8 cellular contexts compared by ENCODE assay signal in the genomic region with DNA sequence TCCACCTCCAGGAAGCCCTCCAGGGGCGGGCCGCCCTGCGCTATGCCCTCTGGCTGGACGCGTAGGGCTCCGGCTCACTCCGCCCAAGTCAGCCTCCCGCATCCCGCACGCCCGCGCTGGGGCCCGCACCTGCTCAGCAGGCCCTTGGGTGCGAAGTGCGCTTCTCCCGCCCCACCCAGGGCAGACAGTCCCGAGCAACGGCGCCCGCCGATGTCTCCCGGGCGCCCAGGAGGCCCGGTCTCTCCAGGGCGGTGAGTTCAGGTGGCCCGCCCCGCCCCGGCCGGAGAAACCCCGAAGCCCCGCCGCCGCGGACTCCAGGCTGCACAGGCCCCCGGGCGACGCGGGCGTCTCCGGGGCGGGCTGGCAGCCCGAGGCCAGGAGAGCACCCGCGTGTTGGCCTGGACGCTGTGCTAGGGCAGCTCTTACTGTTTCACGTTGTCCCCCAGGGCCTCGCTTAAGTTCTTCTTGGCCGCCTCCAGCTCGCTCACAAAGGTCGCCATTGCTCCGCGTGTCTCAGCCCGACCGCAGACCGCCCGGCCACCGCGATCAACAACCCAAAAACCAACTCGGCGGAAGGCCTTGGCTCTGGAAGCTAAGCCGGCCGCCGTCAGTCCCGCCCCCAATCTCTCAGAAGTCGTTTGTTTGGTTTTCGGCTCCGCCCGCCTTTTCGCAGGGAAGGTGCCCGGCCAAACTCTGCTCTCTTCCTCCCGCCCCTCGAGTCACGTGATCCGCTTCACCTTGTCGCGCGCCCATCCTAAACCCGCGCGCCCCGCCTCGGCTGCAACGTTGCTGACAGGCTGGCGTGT. TPM values are rescaled to one million over a fixed set of nuclear protein-coding genes. Genes with fewer than 3 reads are reported as not detected.
DNase-seq lines count a peak whose midpoint lies in the region; TF ChIP-seq lines count a peak whose summit lies in the region.

A gene with protein sequence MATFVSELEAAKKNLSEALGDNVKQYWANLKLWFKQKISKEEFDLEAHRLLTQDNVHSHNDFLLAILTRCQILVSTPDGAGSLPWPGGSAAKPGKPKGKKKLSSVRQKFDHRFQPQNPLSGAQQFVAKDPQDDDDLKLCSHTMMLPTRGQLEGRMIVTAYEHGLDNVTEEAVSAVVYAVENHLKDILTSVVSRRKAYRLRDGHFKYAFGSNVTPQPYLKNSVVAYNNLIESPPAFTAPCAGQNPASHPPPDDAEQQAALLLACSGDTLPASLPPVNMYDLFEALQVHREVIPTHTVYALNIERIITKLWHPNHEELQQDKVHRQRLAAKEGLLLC (minus strand): TSS at position 531 of the 806 bp plus-strand sequence. CDS start 31 bp downstream, at position 500.

- H4K5ac ChIP-seq in H9 (ENCODE audit: insufficient read length, low read depth, low read length), result no peak within 1 kb of the TSS

- H3K79me2 ChIP-seq in H9 (ENCODE audit: insufficient read depth, low read length), result peaks cover 13% of the 10 kb centered on the region; the same call in 1 of the 2 replicates

- H4K8ac ChIP-seq in H9 (replicated peaks; ENCODE audit: insufficient read length, low read depth, low read length), result no peak within 1 kb of the TSS

- H3K4me3 ChIP-seq in MG63 (peak within 1 kb of the TSS; percentile 91), fibroblast of the aortic adventitia (ENCODE audit: low read depth, low read length) (peak within 1 kb of the TSS; percentile 87)

- peaks cover 22 to 27% of the 10 kb centered on the region in 2 experiments for H3K4me1 Mint-ChIP-seq in H9
- peaks cover 24% of the 10 kb centered on the region for H3K4me1 Mint-ChIP-seq in nephron
- peaks cover 57% of the 10 kb centered on the region for H3K4me1 Mint-ChIP-seq in stimulated activated naive CD8-positive, alpha-beta T cell treated with anti-CD3 and anti-CD28 coated beads, Interleukin-15, Interleukin-2, amounts not matched to agents 100 ng/mL and 50 ng/mL, for 24 hours (ENCODE audit: low read depth)

- peak within 1 kb of the TSS; percentile 92 to 100 (median 99) for H3K27ac Mint-ChIP-seq in H9
- peak within 1 kb of the TSS; percentile 43 to 97 (median 92) for H3K27ac Mint-ChIP-seq in nephron
- peak within 1 kb of the TSS; percentile 99 for H3K27ac Mint-ChIP-seq in stimulated activated naive CD8-positive, alpha-beta T cell treated with anti-CD3 and anti-CD28 coated beads, Interleukin-15, Interleukin-2, amounts not matched to agents 100 ng/mL and 50 ng/mL, for 24 hours

- H3K9me3 ChIP-seq in ES-I3 (ENCODE audit: control insufficient read depth, insufficient read depth, low read length) (no peaks in the 10 kb centered on the region), H9 (ENCODE audit: control insufficient read depth, low read depth, low read length) (no peaks in the 10 kb centered on the region), MG63 (0 out of 2 replicates have a peak, but pooled peaks cover 2% of the 10 kb centered on the region)

- H4K91ac ChIP-seq in H9 (ENCODE audit: insufficient read length, low read depth, low read length), result no peak within 1 kb of the TSS

- H3K56ac ChIP-seq in H9 (ENCODE audit: insufficient read length, low read depth, low read length), result no peak within 1 kb of the TSS

- H2AFZ ChIP-seq in H9 (ENCODE audit: low read length), result no peak within 1 kb of the TSS

- no peak within 1 kb of the TSS for H2BK20ac ChIP-seq in H9 (ENCODE audit: low read depth, low read length, poor library complexity, severe bottlenecking)

- H3K79me1 ChIP-seq in H9 (ENCODE audit: insufficient read depth, low read depth, low read length, poor library complexity, severe bottlenecking), result peaks cover 3% of the 10 kb centered on the region

- H3K27me3 Mint-ChIP-seq in H9 (ENCODE audit: low read depth), result 0 out of 2 replicates have a peak, but pooled peaks cover 1% of the 10 kb centered on the region
- peaks cover 7% of the 10 kb centered on the region for H3K27me3 Mint-ChIP-seq in nephron (ENCODE audit: low read depth)
- no peaks in the 10 kb centered on the region for H3K27me3 Mint-ChIP-seq in stimulated activated naive CD8-positive, alpha-beta T cell treated with anti-CD3 and anti-CD28 coated beads, Interleukin-15, Interleukin-2, amounts not matched to agents 100 ng/mL and 50 ng/mL, for 24 hours

- WGBS in H9 (ENCODE audit: extremely low coverage, insufficient read length, low lambda C conversion rate), result no CpG with 5 or more reads among the region's 84 CpGs

- H3T11ph ChIP-seq in H9 (ENCODE audit: low read length), result no peak within 1 kb of the TSS

- H3K4ac ChIP-seq in H9 (ENCODE audit: low read depth, low read length), result no peak within 1 kb of the TSS

- no peaks in the 10 kb centered on the region for H3K27me3 ChIP-seq in H9 (ENCODE audit: insufficient read depth, low read length)
- no peaks in the 10 kb centered on the region for H3K27me3 ChIP-seq in MG63

- H3K27ac ChIP-seq in H9 (ENCODE audit: insufficient read length, low read depth, low read length), result no peak within 1 kb of the TSS

- TF ChIP-seq CTCF in H9 (conservative IDR thresholded peaks at IDR 0.05) (no peak), fibroblast of the aortic adventitia (IDR thresholded peaks at IDR 0.05; ENCODE audit: insufficient read depth, low read length) (peak; percentile 34), nephron (IDR thresholded peaks at IDR 0.05; ENCODE audit: unreplicated experiment in 3 of 3) (no peak)

- H2BK5ac ChIP-seq in H9 (ENCODE audit: insufficient read length, low read length), result no peak within 1 kb of the TSS

- peak within 1 kb of the TSS; percentile 91 for H3K9ac ChIP-seq in ES-I3 (ENCODE audit: low read depth, low read length)
- peak within 1 kb of the TSS; percentile 88 for H3K9ac ChIP-seq in H9 (ENCODE audit: extremely low read depth, insufficient read length, low read length)

- H3K23me2 ChIP-seq in H9 (ENCODE audit: insufficient read length, low read depth, low read length, poor library complexity, severe bottlenecking), result peaks cover 7% of the 10 kb centered on the region

- H3K4me1 ChIP-seq in ES-I3 (ENCODE audit: insufficient read depth, low read length) (peaks cover 3% of the 10 kb centered on the region; the same call in 1 of the 2 replicates), H9 (ENCODE audit: insufficient read depth, low read length) (peaks cover 2% of the 10 kb centered on the region; the same call in 1 of the 2 replicates)

- H3K18ac ChIP-seq in H9 (ENCODE audit: insufficient read length, low read depth, low read length), result peak within 1 kb of the TSS; percentile 79

- H3K36me3 Mint-ChIP-seq in H9 (ENCODE audit: insufficient read depth in 1 of 3, low read depth in 3 of 3), result peaks cover 5 to 10% (median 8%) of the 10 kb centered on the region in 3 experiments; a peak in 4 of 7 replicates
- peaks cover 4% of the 10 kb centered on the region for H3K36me3 Mint-ChIP-seq in nephron (ENCODE audit: low read depth)
- peaks cover 26% of the 10 kb centered on the region for H3K36me3 Mint-ChIP-seq in stimulated activated naive CD8-positive, alpha-beta T cell treated with anti-CD3 and anti-CD28 coated beads, Interleukin-15, Interleukin-2, amounts not matched to agents 100 ng/mL and 50 ng/mL, for 24 hours (ENCODE audit: low read depth)

- peak within 1 kb of the TSS; percentile 91 for H3K14ac ChIP-seq in H9 (ENCODE audit: insufficient read depth, low read length)

- DNase-seq in H9, result peak; percentile 99
- peak; percentile 99 for DNase-seq in MG63
- peak; percentile 99 for DNase-seq in SHP77 treated with DMSO at 0.1 percent for 48 hours (lab: John Stamatoyannopoulos, UW)
- DNase-seq in activated effector memory CD4-positive, alpha-beta T cell treated with anti-CD3 and anti-CD28 coated beads, Interleukin-2, amount 50 U/mL, for 16 hours, result peak; percentile 99
- DNase-seq in fibroblast of the aortic adventitia (ENCODE audit: low read depth), result peak; percentile 97

- H3K4me2 ChIP-seq in H9 (ENCODE audit: insufficient read depth, insufficient read length, low read length), result peak within 1 kb of the TSS; percentile 77

- no peaks in the 10 kb centered on the region for H4K20me1 ChIP-seq in H9 (ENCODE audit: control insufficient read depth, insufficient read depth, insufficient read length)

- H3K4me3 Mint-ChIP-seq in H9 (peak within 1 kb of the TSS; percentile 97), nephron (peak within 1 kb of the TSS; percentile 93 to 97 (median 96))
- H3K4me3 Mint-ChIP-seq in stimulated activated naive CD8-positive, alpha-beta T cell treated with anti-CD3 and anti-CD28 coated beads, Interleukin-15, Interleukin-2, amounts not matched to agents 100 ng/mL and 50 ng/mL, for 24 hours, result peak within 1 kb of the TSS; percentile 94

- no peak within 1 kb of the TSS for H2BK120ac ChIP-seq in H9 (ENCODE audit: low read depth, low read length, poor library complexity, severe bottlenecking)

- H3K9me3 Mint-ChIP-seq in H9, result peaks cover 5 to 6% of the 10 kb centered on the region in 2 experiments; a peak in 3 of 5 replicates
- H3K9me3 Mint-ChIP-seq in nephron, result no peaks in the 10 kb centered on the region
- H3K9me3 Mint-ChIP-seq in stimulated activated naive CD8-positive, alpha-beta T cell treated with anti-CD3 and anti-CD28 coated beads, Interleukin-15, Interleukin-2, amounts not matched to agents 100 ng/mL and 50 ng/mL, for 24 hours, result no peaks in the 10 kb centered on the region

- H2BK15ac ChIP-seq in H9 (ENCODE audit: low read depth, low read length), result no peak within 1 kb of the TSS

- H3K23ac ChIP-seq in H9 (ENCODE audit: insufficient read length, low read depth, low read length), result no peak within 1 kb of the TSS

- H2BK12ac ChIP-seq in H9 (ENCODE audit: insufficient read length, low read depth, low read length), result no peak within 1 kb of the TSS

- H3K36me3 ChIP-seq in ES-I3 (ENCODE audit: insufficient read depth, low read length) (no peaks in the 10 kb centered on the region), MG63 (peaks cover 10% of the 10 kb centered on the region)

- H2AK5ac ChIP-seq in H9 (ENCODE audit: insufficient read length, low read length), result no peak within 1 kb of the TSS

RNA-seq across cellular contexts. Expression of the gene that starts here (rescaled TPM):
- total RNA-seq in H9 (2021), result 19.5 and 20.7 TPM in 2 replicates
- 19.5 and 28.4 TPM in 2 replicates for total RNA-seq in MG63 (2014; rRNA removed; shearing (Covaris generic); ENCODE audit: low replicate concordance)
- 12.1 and 13.5 TPM in 2 replicates for total RNA-seq in fibroblast of the aortic adventitia (ENCODE audit: low replicate concordance)
